In genomic region chr16:57029161-57030160, GRCh38 we compare ENCODE assay signal across 10 cellular contexts. TPM values are rescaled to one million over a fixed set of nuclear protein-coding genes. Genes with fewer than 3 reads are reported as not detected.
A peak's percentile ranks its signal among the peaks of the same experiment; 100 is the strongest.
DNase-seq lines count a peak whose midpoint lies in the region; ATAC-seq, FAIRE-seq and TF ChIP-seq lines count a peak whose summit lies in the region.
"Had no signal": no experiment of that assay in that cellular context is flagged by ENCODE, and none has a peak within 500 bp of the region (broad histone marks: within the 10 kb centered on the region; RNA-seq: fewer than 3 reads in every experiment).

No MANE protein-coding gene starts in this region.

- TF ChIP-seq POLR2A in gastroesophageal sphincter (IDR thresholded peaks at IDR 0.05) = no peak

- CTCF ChIA-PET in mammary epithelial cell (lab: Charles Lee; ENCODE audit: low non-redundant PET) = no interaction called here

- no TSS peak for BruUV-seq in mammary epithelial cell (replicated peaks; lab: Mats Ljungman, UMichigan)

- H3K27me3 Mint-ChIP-seq in neural progenitor cell (ENCODE audit: insufficient read depth, low read depth) = peaks cover 9% of the 10 kb centered on the region

- no peaks in the 10 kb centered on the region for H3K9me3 Mint-ChIP-seq in neural progenitor cell

- in situ Hi-C loops in mammary epithelial cell (cut with MboI; ENCODE audit: low sequenced_read_pairs in 2 of 2) = no loop called here

- no peaks in the 10 kb centered on the region for H3K4me1 Mint-ChIP-seq in neural progenitor cell

- no peak overlapping the region for H3K27ac ChIP-seq in mammary epithelial cell (ENCODE audit: insufficient read depth, low read depth, low read length)
- H3K27ac ChIP-seq in neural progenitor cell = no peak overlapping the region
- no peak overlapping the region for H3K27ac ChIP-seq in gastroesophageal sphincter

- TF ChIP-seq CTCF in mammary epithelial cell (conservative IDR thresholded peaks at IDR 0.05 in 1 of 2, IDR thresholded peaks at IDR 0.05 in 1 of 2; ENCODE audit: extremely low read depth in 1 of 2, insufficient read depth in 1 of 2, low read depth in 1 of 2, low read length in 2 of 2) (no peak), neural progenitor cell (IDR thresholded peaks at IDR 0.05) (no peak), gastroesophageal sphincter (IDR thresholded peaks at IDR 0.05) (no peak)

- no peak overlapping the region for H3K4me3 Mint-ChIP-seq in neural progenitor cell

- H3K4me1 ChIP-seq in mammary epithelial cell (ENCODE audit: insufficient read depth, low read length) (peaks cover 18% of the 10 kb centered on the region), neural progenitor cell (no peaks in the 10 kb centered on the region), gastroesophageal sphincter (no peaks in the 10 kb centered on the region)

- H3K4me2 ChIP-seq in mammary epithelial cell (ENCODE audit: insufficient read depth, low read depth, low read length) = no peak overlapping the region
- no peak overlapping the region for H3K4me2 ChIP-seq in neural progenitor cell

- ATAC-seq in gastroesophageal sphincter (no peak), HG02884 (IDR thresholded peaks at IDR 0.05; ENCODE audit: unreplicated experiment) (no peak)
- ATAC-seq: activated CD4-positive, CD25-positive, alpha-beta regulatory T cell treated with anti-CD3 and anti-CD28 coated beads, Interleukin-2, amount 50 U/mL, for 24 hours had no signal

- intact Hi-C loops in mammary epithelial cell (cut with micrococcal nuclease) = no loop called here

- H3F3A ChIP-seq in neural progenitor cell (ENCODE audit: low read depth) = no peaks in the 10 kb centered on the region

- WGBS in mammary epithelial cell (ENCODE audit: low coverage, missing lambda C conversion rate) = 77% methylated on average over 16 of the region's 16 CpGs
- 80 to 89% methylated on average over 1 to 3 of the region's 16 CpGs for WGBS in gastroesophageal sphincter (ENCODE audit: low coverage in 1 of 2), 2 donors

- H3K27me3 ChIP-seq in mammary epithelial cell (ENCODE audit: insufficient read depth, low read length) = no peaks in the 10 kb centered on the region
- no peaks in the 10 kb centered on the region for H3K27me3 ChIP-seq in neural progenitor cell
- H3K27me3 ChIP-seq in gastroesophageal sphincter = no peaks in the 10 kb centered on the region

- H2AFZ ChIP-seq in mammary epithelial cell (ENCODE audit: low read depth, low read length) = no peak overlapping the region
- no peak overlapping the region for H2AFZ ChIP-seq in neural progenitor cell (replicated peaks)

- FAIRE-seq in HTR-8/SVneo (lab: Jason Lieb, UNC) = peak; percentile 42

- no peaks in the 10 kb centered on the region for H3K36me3 ChIP-seq in mammary epithelial cell (ENCODE audit: insufficient read depth, low read length)
- no peaks in the 10 kb centered on the region for H3K36me3 ChIP-seq in neural progenitor cell
- peaks cover 0 to 54% of the 10 kb centered on the region in 2 donors for H3K36me3 ChIP-seq in gastroesophageal sphincter

- no peaks in the 10 kb centered on the region for H3K9me3 ChIP-seq in mammary epithelial cell (replicated peaks; ENCODE audit: insufficient read depth, low read length)
- no peaks in the 10 kb centered on the region for H3K9me3 ChIP-seq in neural progenitor cell (ENCODE audit: low read depth)
- H3K9me3 ChIP-seq in gastroesophageal sphincter = no peaks in the 10 kb centered on the region

- peak; percentile 62 for DNase-seq in Daoy (ENCODE audit: low read depth)
- peak; percentile 55 for DNase-seq in HTR-8/SVneo (ENCODE audit: insufficient read length, low spot score)
- DNase-seq in mammary epithelial cell = peak; percentile 60
- no peak for DNase-seq in neural progenitor cell (ENCODE audit: low spot score)
- DNase-seq in NCI-H187 (lab: John Stamatoyannopoulos, UW) = no peak
- DNase-seq: DMS153; effector memory CD4-positive, alpha-beta T cell had no signal

- H3K4me3 ChIP-seq in mammary epithelial cell (replicated peaks in 1 of 3; ENCODE audit: insufficient read depth in 1 of 3, low read depth in 2 of 3, low read length in 3 of 3) (no peak overlapping the region), neural progenitor cell (no peak overlapping the region), gastroesophageal sphincter (no peak overlapping the region)

- dilution Hi-C loops in mammary epithelial cell (cut with HindIII; ENCODE audit: low sequenced_read_pairs) = loop anchor here (5.0 kb wide), 2 partner anchors 47 to 77 kb away; no protein-coding TSS in a partner anchor

- H4K20me1 ChIP-seq in mammary epithelial cell (ENCODE audit: insufficient read depth, low read length) (no peaks in the 10 kb centered on the region), neural progenitor cell (ENCODE audit: low read depth) (no peaks in the 10 kb centered on the region)

- H3K36me3 Mint-ChIP-seq in neural progenitor cell = no peaks in the 10 kb centered on the region

- H3K27ac Mint-ChIP-seq in neural progenitor cell = peak overlapping the region; percentile 72

- no peak for TF ChIP-seq EP300 in gastroesophageal sphincter (IDR thresholded peaks at IDR 0.05)

- H3K79me2 ChIP-seq in mammary epithelial cell (ENCODE audit: insufficient read depth, low read length) = no peaks in the 10 kb centered on the region
- H3K79me2 ChIP-seq in neural progenitor cell (ENCODE audit: low read depth) = no peaks in the 10 kb centered on the region

- H3K9ac ChIP-seq in mammary epithelial cell (ENCODE audit: insufficient read depth, low read length) = no peak overlapping the region
- no peak overlapping the region for H3K9ac ChIP-seq in neural progenitor cell

RNA-seq across cellular contexts. Expression of gene NLRC5, which starts 40.1 kb away (rescaled TPM):
- 6.5 and 9.0 TPM in 2 replicates for total RNA-seq in Daoy (2014; rRNA removed; shearing (Covaris generic))
- total RNA-seq in mammary epithelial cell (10 to 100 TPM in 1 of 2 donors, 1 to 10 TPM in 1; 2.7 to 10.2 TPM), neural progenitor cell (ENCODE audit: low replicate concordance) (not detected in 2 replicates), gastroesophageal sphincter (10 to 100 TPM; 11.1 to 39.7 (median 16.3) TPM)
- polyA plus RNA-seq in mammary epithelial cell = 2.8 TPM
- polyA minus RNA-seq in mammary epithelial cell = 12.4 TPM

Comparison
In these comparisons a context has a peak if more than half of its experiments do, and no peak if none do; other contexts are left out.
1. DNase-seq: peak in Daoy (single experiment), HTR-8/SVneo (single experiment) and mammary epithelial cell (single experiment); none in neural progenitor cell (single experiment) and NCI-H187 (0 of 2).